Comparison of ENCODE assay signal across 2 cellular contexts in genomic region chr7:7919449-7919945, GRCh38.
A peak's percentile ranks its signal among the peaks of the same experiment; 100 is the strongest.
TF ChIP-seq lines count a peak whose summit lies in the region.

No MANE protein-coding gene starts in this region.

TF ChIP-seq in liver, 16 proteins besides CTCF, POLR2A, EP300 and RAD21:
- peak; percentile 67 for TF ChIP-seq YY1 (IDR thresholded peaks at IDR 0.05)
- peak in 1 of 2 donors; percentile 9 for TF ChIP-seq RXRA (IDR thresholded peaks at IDR 0.05)
- no peak for TF ChIP-seq MAX (IDR thresholded peaks at IDR 0.05)
- no peak for TF ChIP-seq SP1 (IDR thresholded peaks at IDR 0.05)
- TF ChIP-seq FOXA2 (IDR thresholded peaks at IDR 0.05): no peak
- TF ChIP-seq ZBTB33 (IDR thresholded peaks at IDR 0.05): no peak
- TF ChIP-seq TAF1 (conservative IDR thresholded peaks at IDR 0.05): no peak
- no peak for TF ChIP-seq ATF3 (IDR thresholded peaks at IDR 0.05)
- no peak for TF ChIP-seq HNF4G (IDR thresholded peaks at IDR 0.05)
- TF ChIP-seq HNF4A (conservative IDR thresholded peaks at IDR 0.05): peak in 1 of 2 donors; percentile 6
- no peak for TF ChIP-seq GABPA (IDR thresholded peaks at IDR 0.05 in 1 of 2, conservative IDR thresholded peaks at IDR 0.05 in 1 of 2)
- TF ChIP-seq EGR1 (IDR thresholded peaks at IDR 0.05; ENCODE audit: low read depth in 2 of 2): no peak
- no peak for TF ChIP-seq JUND (IDR thresholded peaks at IDR 0.05)
- no peak for TF ChIP-seq NR2F2 (IDR thresholded peaks at IDR 0.05)
- no peak for TF ChIP-seq REST (IDR thresholded peaks at IDR 0.05)
- no peak for TF ChIP-seq FOXA1 (IDR thresholded peaks at IDR 0.05)

TF ChIP-seq in HepG2, 621 proteins besides CTCF, POLR2A, EP300 and RAD21:
- TF ChIP-seq ZBTB43 (CRISPR knock-in tag; conservative IDR thresholded peaks at IDR 0.05) (no peak), FOXO4 (CRISPR knock-in tag; conservative IDR thresholded peaks at IDR 0.05) (no peak), HBP1 (CRISPR knock-in tag; IDR thresholded peaks at IDR 0.05; ENCODE audit: low read depth) (no peak), ZNF550 (CRISPR knock-in tag; IDR thresholded peaks at IDR 0.05; ENCODE audit: borderline replicate concordance) (no peak), TFDP2 (CRISPR knock-in tag; IDR thresholded peaks at IDR 0.05) (no peak)
